In the genomic region with DNA sequence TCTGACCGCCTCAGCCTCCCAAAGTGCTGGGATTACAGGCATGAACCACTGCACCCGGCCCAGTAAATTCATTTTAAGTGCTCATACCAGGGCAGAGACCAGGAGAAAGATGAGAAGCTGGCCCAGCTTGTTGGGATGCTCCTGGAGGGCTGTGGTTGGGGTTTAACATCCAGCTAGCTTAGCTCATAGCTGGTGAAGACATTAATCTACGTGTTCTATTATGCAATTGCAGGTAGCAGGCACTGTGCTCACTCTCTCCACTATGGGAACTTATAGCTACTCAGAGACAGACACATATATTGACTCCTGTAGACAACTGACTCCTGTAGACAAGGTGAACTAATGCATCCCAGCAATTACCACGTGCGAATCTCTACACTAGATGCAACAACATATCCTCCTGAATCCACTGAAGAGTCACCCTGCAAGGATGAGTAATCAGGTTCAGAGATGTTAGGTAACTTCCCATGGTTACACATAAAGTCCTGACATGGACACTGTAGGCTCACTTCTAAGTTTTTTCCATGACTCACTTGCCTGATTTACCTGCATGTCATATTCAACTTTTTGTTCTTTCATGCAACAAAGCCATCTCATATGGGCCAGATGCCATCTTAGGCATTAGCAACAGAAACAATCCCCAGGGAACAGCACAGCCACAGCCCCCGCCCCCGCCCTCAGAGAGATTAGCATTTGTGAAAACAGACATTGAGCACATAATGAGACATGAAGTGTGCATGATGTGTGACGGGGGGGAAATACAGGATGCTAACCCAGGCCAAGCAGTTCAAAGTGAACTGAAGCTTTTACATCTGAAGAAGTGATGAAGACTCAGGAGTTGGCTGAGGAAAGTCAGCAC, we compare ENCODE assay signal across 9 cellular contexts. TPM values are rescaled to one million over a fixed set of nuclear protein-coding genes. Genes with fewer than 3 reads are reported as not detected.
DNase-seq lines count a peak whose midpoint lies in the region; ATAC-seq and TF ChIP-seq lines count a peak whose summit lies in the region.
"Had no signal": no experiment of that assay in that cellular context is flagged by ENCODE, and none has a peak within 500 bp of the region (broad histone marks: within the 10 kb centered on the region; RNA-seq: fewer than 3 reads in every experiment).

No MANE protein-coding gene starts in this region.

- H3K27ac Mint-ChIP-seq in activated CD4-positive, alpha-beta T cell treated with anti-CD3 and anti-CD28 coated beads, Interleukin-2, amount 10 ng/mL, durations not matched to agents 7 days and 5 days: no peak overlapping the region
- H3K27ac Mint-ChIP-seq: natural killer cell had no signal

- no peak for TF ChIP-seq CTCF in parathyroid adenoma (IDR thresholded peaks at IDR 0.05)

- no peaks in the 10 kb centered on the region for H3K36me3 ChIP-seq in parathyroid adenoma (ENCODE audit: control insufficient read depth, insufficient read depth, low read length)

- H2AFZ ChIP-seq in parathyroid adenoma: no peak overlapping the region

- H3K9me3 Mint-ChIP-seq in activated CD4-positive, alpha-beta T cell treated with anti-CD3 and anti-CD28 coated beads, Interleukin-2, amount 10 ng/mL, durations not matched to agents 7 days and 5 days: no peaks in the 10 kb centered on the region
- H3K9me3 Mint-ChIP-seq: natural killer cell had no signal

- H3K4me1 ChIP-seq in parathyroid adenoma: peaks cover 36% of the 10 kb centered on the region

- ATAC-seq in HG03280 (IDR thresholded peaks at IDR 0.05; ENCODE audit: unreplicated experiment): peak; percentile 49

- POLR2A ChIA-PET in activated CD4-positive, alpha-beta T cell treated with anti-CD3 and anti-CD28 coated beads, Interleukin-2, amount 10 ng/mL, durations not matched to agents 7 days and 5 days (lab: Charles Lee): no interaction called here

- peaks cover 23% of the 10 kb centered on the region for H3K36me3 Mint-ChIP-seq in activated CD4-positive, alpha-beta T cell treated with anti-CD3 and anti-CD28 coated beads, Interleukin-2, amount 10 ng/mL, durations not matched to agents 7 days and 5 days (ENCODE audit: low read depth)

- H3K4me1 Mint-ChIP-seq in activated CD4-positive, alpha-beta T cell treated with anti-CD3 and anti-CD28 coated beads, Interleukin-2, amount 10 ng/mL, durations not matched to agents 7 days and 5 days: no peaks in the 10 kb centered on the region
- H3K4me1 Mint-ChIP-seq: natural killer cell had no signal

- H3K27ac ChIP-seq in parathyroid adenoma: peak overlapping the region; percentile 96

- DNase-seq in activated CD4-positive, alpha-beta T cell treated with anti-CD3 and anti-CD28 coated beads for 24 hours (ENCODE audit: low read depth in 2 of 2): peak; percentile 25 to 27
- no peak for DNase-seq in activated CD4-positive, alpha-beta T cell treated with anti-CD3 and anti-CD28 coated beads, Interleukin-2, amount 10 ng/mL, durations not matched to agents 7 days and 5 days
- DNase-seq in activated T-cell treated with anti-CD3 and anti-CD28 coated beads for 48 hours (ENCODE audit: low read depth) (peak; percentile 42), HUDEP-2 (lab: John Stamatoyannopoulos, UW; ENCODE audit: unreplicated experiment in 76 of 76) (no peak), NCI-H1048 (lab: John Stamatoyannopoulos, UW) (no peak), NCI-H446 (lab: John Stamatoyannopoulos, UW) (no peak)
- DNase-seq: natural killer cell had no signal

- CTCF ChIA-PET in activated CD4-positive, alpha-beta T cell treated with anti-CD3 and anti-CD28 coated beads, Interleukin-2, amount 10 ng/mL, durations not matched to agents 7 days and 5 days (lab: Charles Lee): interaction anchor here (0.5 to 1.1 kb wide), 2 partner anchors 16 to 117 kb away, joined by 3 to 5 read pairs; no protein-coding TSS in a partner anchor

- no peak overlapping the region for H3K4me3 Mint-ChIP-seq in activated CD4-positive, alpha-beta T cell treated with anti-CD3 and anti-CD28 coated beads, Interleukin-2, amount 10 ng/mL, durations not matched to agents 7 days and 5 days
- H3K4me3 Mint-ChIP-seq: natural killer cell had no signal

- no peaks in the 10 kb centered on the region for H3K27me3 ChIP-seq in parathyroid adenoma (ENCODE audit: control insufficient read depth, insufficient read depth, low read length)

- H3K9me3 ChIP-seq in parathyroid adenoma (ENCODE audit: control insufficient read depth, low read length): no peaks in the 10 kb centered on the region

- H3K4me3 ChIP-seq in parathyroid adenoma (ENCODE audit: low read depth, low read length): no peak overlapping the region

- H3K4me2 ChIP-seq in parathyroid adenoma (ENCODE audit: low read length): no peak overlapping the region

- peaks cover 4% of the 10 kb centered on the region for H3K27me3 Mint-ChIP-seq in activated CD4-positive, alpha-beta T cell treated with anti-CD3 and anti-CD28 coated beads, Interleukin-2, amount 10 ng/mL, durations not matched to agents 7 days and 5 days

- H3K9ac ChIP-seq in parathyroid adenoma: no peak overlapping the region

- no peaks in the 10 kb centered on the region for H3K79me2 ChIP-seq in parathyroid adenoma

RNA-seq across cellular contexts. Expression of a gene that starts 37.2 kb away (rescaled TPM):
- total RNA-seq in activated CD4-positive, alpha-beta T cell treated with anti-CD3 and anti-CD28 coated beads, Interleukin-2, amount 10 ng/mL, durations not matched to agents 7 days and 5 days: 10 to 100 TPM; 14.1 to 18.7 TPM

Comparison
In these comparisons a context has a peak if more than half of its experiments do, and no peak if none do; other contexts are left out.
1. DNase-seq: peak in activated CD4-positive, alpha-beta T cell treated with anti-CD3 and anti-CD28 coated beads for 24 hours (2 of 2) and activated T-cell treated with anti-CD3 and anti-CD28 coated beads for 48 hours (single experiment); none in activated CD4-positive, alpha-beta T cell treated with anti-CD3 and anti-CD28 coated beads, Interleukin-2, amount 10 ng/mL, durations not matched to agents 7 days and 5 days (single experiment), HUDEP-2 (0 of 76), NCI-H1048 (single experiment) and NCI-H446 (0 of 2).